22 cellular contexts compared by ENCODE assay signal in genomic region chr3:188754286-188754685, GRCh38.
DNase-seq lines count a peak whose midpoint lies in the region; ATAC-seq and TF ChIP-seq lines count a peak whose summit lies in the region.
"Had no signal": no experiment of that assay in that cellular context is flagged by ENCODE, and none has a peak within 500 bp of the region (broad histone marks: within the 10 kb centered on the region; RNA-seq: fewer than 3 reads in every experiment).

No MANE protein-coding gene starts in this region.

- H3K9ac ChIP-seq in OCI-LY3 (ENCODE audit: low read length) = peak overlapping the region; percentile 99

- no peak for TF ChIP-seq CTCF in GM12865 (IDR thresholded peaks at IDR 0.05; ENCODE audit: insufficient read depth, low read depth, low read length, missing control alignments)
- no peak for TF ChIP-seq CTCF in OCI-LY3 (IDR thresholded peaks at IDR 0.05; ENCODE audit: low read depth, low read length)
- no peak for TF ChIP-seq CTCF in endothelial cell (IDR thresholded peaks at IDR 0.05; ENCODE audit: unreplicated experiment)
- no peak for TF ChIP-seq CTCF in gastrocnemius medialis (IDR thresholded peaks at IDR 0.05 in 4 of 5, conservative IDR thresholded peaks at IDR 0.05 in 1 of 5)

- H3K27me3 ChIP-seq in OCI-LY3 (ENCODE audit: low read depth, low read length) = no peaks in the 10 kb centered on the region
- no peaks in the 10 kb centered on the region for H3K27me3 ChIP-seq in gastrocnemius medialis
- H3K27me3 ChIP-seq: breast epithelium, heart left ventricle had no signal

- H3K9me3 Mint-ChIP-seq in endothelial cell (ENCODE audit: unreplicated experiment) = no peaks in the 10 kb centered on the region
- H3K9me3 Mint-ChIP-seq: natural killer cell; T-helper 1 cell treated with Interleukin-12 subunit alpha and Interleukin-12 subunit beta and Interleukin-4 antibody, amounts not matched to agents 30 μg/mL and 1 μg/mL, for 36 hours had no signal

- H3K36me3 ChIP-seq in OCI-LY3 (replicated peaks; ENCODE audit: low read depth, low read length) = no peaks in the 10 kb centered on the region
- H3K36me3 ChIP-seq in gastrocnemius medialis = no peaks in the 10 kb centered on the region
- H3K36me3 ChIP-seq: breast epithelium, heart left ventricle had no signal

- H3K27ac ChIP-seq in OCI-LY3 (ENCODE audit: low read length) (peak overlapping the region; percentile 95), gastrocnemius medialis (no peak overlapping the region)
- H3K27ac ChIP-seq: breast epithelium, heart left ventricle, HL-60 had no signal

- peak overlapping the region; percentile 82 for H3K4me2 ChIP-seq in OCI-LY3 (ENCODE audit: low read length)

- intact Hi-C loops in gastrocnemius medialis (cut with DNase I; ENCODE audit: low total_unique reads) = no loop called here

- no peak overlapping the region for H2AFZ ChIP-seq in OCI-LY3 (ENCODE audit: low read depth, low read length)

- H3K4me1 Mint-ChIP-seq in endothelial cell (ENCODE audit: unreplicated experiment) = no peaks in the 10 kb centered on the region
- H3K4me1 Mint-ChIP-seq: mesothelial cell of epicardium had no signal

- H3K9me3 ChIP-seq in OCI-LY3 (ENCODE audit: insufficient read depth, low read length) (no peaks in the 10 kb centered on the region), gastrocnemius medialis (no peaks in the 10 kb centered on the region)
- H3K9me3 ChIP-seq: breast epithelium, Caco-2, heart left ventricle had no signal

- H3K79me2 ChIP-seq in OCI-LY3 (ENCODE audit: low read length) = no peaks in the 10 kb centered on the region

- in situ Hi-C loops in gastrocnemius medialis (cut with MboI; ENCODE audit: low sequenced_read_pairs in 4 of 4) = no loop called here

- no peak for TF ChIP-seq POLR2A in gastrocnemius medialis (IDR thresholded peaks at IDR 0.05)

- H3K4me3 ChIP-seq in GM12865 (ENCODE audit: low read depth, low read length) (no peak overlapping the region), OCI-LY3 (ENCODE audit: low read length) (peak overlapping the region; percentile 40), gastrocnemius medialis (no peak overlapping the region)
- H3K4me3 ChIP-seq: breast epithelium, heart left ventricle had no signal

- peak; percentile 62 for DNase-seq in GM12865 (ENCODE audit: low read depth)
- no peak for DNase-seq in NCI-H146 (lab: John Stamatoyannopoulos, UW)
- no peak for DNase-seq in endothelial cell (ENCODE audit: low spot score)
- DNase-seq in gastrocnemius medialis = no peak
- DNase-seq in SIG-M5 (lab: John Stamatoyannopoulos, UW) = no peak
- DNase-seq: activated gamma-delta T cell; Caco-2; cortex of kidney; heart left ventricle; natural killer cell; NCI-H1436; NCI-H748 treated with DMSO at 0.1 percent for 48 hours; stimulated activated CD4-positive, alpha-beta T cell treated with anti-CD3 and anti-CD28 coated beads, Interleukin-12 subunit alpha, Interleukin-12 subunit beta, amount 100 ng/mL, for 4 hours; substantia nigra had no signal

- H3K36me3 Mint-ChIP-seq in endothelial cell (ENCODE audit: low read depth, unreplicated experiment) = peaks cover 3% of the 10 kb centered on the region
- H3K36me3 Mint-ChIP-seq: natural killer cell had no signal

- H3K4me1 ChIP-seq in OCI-LY3 (ENCODE audit: low read length) = peaks cover 78% of the 10 kb centered on the region
- peaks cover 0 to 3% of the 10 kb centered on the region in 2 donors for H3K4me1 ChIP-seq in gastrocnemius medialis
- H3K4me1 ChIP-seq: breast epithelium had no signal

- H3K27me3 Mint-ChIP-seq in endothelial cell (ENCODE audit: unreplicated experiment) = peaks cover 1% of the 10 kb centered on the region

- no peak overlapping the region for H3K27ac Mint-ChIP-seq in endothelial cell (ENCODE audit: unreplicated experiment)
- H3K27ac Mint-ChIP-seq: mesothelial cell of epicardium; natural killer cell; T-helper 1 cell treated with Interleukin-12 subunit alpha and Interleukin-12 subunit beta and Interleukin-4 antibody, amounts not matched to agents 30 μg/mL and 1 μg/mL, for 36 hours had no signal

- H3K4me3 Mint-ChIP-seq in endothelial cell (ENCODE audit: unreplicated experiment) = no peak overlapping the region
- H3K4me3 Mint-ChIP-seq: mesothelial cell of epicardium; natural killer cell; T-helper 1 cell treated with Interleukin-12 subunit alpha and Interleukin-12 subunit beta and Interleukin-4 antibody, amounts not matched to agents 30 μg/mL and 1 μg/mL, for 36 hours had no signal

- no peaks in the 10 kb centered on the region for H4K20me1 ChIP-seq in OCI-LY3 (ENCODE audit: insufficient read depth, low read length)

- peak; percentile 58 for ATAC-seq in GM21576 (IDR thresholded peaks at IDR 0.05; ENCODE audit: unreplicated experiment)
- peak; percentile 80 for ATAC-seq in HG03039 (IDR thresholded peaks at IDR 0.05; ENCODE audit: unreplicated experiment)
- no peak for ATAC-seq in gastrocnemius medialis
- ATAC-seq: HCT116, heart left ventricle, natural killer cell had no signal

Comparison
In these comparisons a context has a peak if more than half of its experiments do, and no peak if none do; other contexts are left out.
1. ATAC-seq: peak in GM21576 (single experiment) and HG03039 (single experiment); none in gastrocnemius medialis (0 of 2).